1 cellular context compared by ENCODE assay signal in the genomic region with DNA sequence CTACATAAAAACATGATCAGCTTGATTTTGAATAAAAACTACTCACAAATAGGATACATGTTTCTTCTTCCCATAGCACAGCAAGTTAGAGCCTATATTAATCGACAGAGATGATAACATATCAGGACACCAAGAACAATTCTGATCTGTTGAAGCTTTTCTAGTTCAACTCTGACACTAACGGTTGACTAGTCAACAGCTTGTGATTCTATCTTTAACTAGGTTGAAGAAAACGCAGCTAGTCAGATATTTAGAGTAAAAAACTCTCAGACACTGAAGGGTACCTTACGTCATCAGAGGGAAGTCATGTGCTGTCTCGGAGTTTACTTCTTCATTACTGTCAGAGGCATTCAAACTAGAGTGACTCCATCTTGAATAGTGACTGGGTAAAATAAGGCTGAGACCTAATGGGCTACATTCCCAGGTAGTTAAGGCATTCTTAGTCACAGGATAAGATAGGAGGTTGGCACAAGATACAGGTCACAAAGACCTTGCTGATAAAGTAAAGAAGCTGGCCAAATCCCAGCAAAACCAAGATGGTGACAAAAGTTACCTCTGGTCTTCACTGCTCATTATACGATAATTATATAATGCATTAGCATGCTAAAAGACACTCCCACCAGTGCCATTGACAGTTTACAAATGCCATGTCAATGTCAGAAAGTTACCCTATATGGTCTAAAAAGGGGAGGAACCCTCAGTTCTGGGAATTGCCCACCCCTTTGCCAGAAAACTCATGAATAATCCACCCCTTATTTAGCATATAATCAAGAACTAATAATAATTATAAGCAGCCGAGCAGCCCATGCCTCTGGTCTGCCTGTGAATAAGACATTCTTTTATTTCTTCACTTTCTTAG.
TF ChIP-seq lines count a peak whose summit lies in the region.

No MANE protein-coding gene starts in this region.

TF ChIP-seq in K562, 482 proteins besides CTCF, POLR2A, EP300 and RAD21 (continued from another document and continues in another):
- TF ChIP-seq, protein P1, sequence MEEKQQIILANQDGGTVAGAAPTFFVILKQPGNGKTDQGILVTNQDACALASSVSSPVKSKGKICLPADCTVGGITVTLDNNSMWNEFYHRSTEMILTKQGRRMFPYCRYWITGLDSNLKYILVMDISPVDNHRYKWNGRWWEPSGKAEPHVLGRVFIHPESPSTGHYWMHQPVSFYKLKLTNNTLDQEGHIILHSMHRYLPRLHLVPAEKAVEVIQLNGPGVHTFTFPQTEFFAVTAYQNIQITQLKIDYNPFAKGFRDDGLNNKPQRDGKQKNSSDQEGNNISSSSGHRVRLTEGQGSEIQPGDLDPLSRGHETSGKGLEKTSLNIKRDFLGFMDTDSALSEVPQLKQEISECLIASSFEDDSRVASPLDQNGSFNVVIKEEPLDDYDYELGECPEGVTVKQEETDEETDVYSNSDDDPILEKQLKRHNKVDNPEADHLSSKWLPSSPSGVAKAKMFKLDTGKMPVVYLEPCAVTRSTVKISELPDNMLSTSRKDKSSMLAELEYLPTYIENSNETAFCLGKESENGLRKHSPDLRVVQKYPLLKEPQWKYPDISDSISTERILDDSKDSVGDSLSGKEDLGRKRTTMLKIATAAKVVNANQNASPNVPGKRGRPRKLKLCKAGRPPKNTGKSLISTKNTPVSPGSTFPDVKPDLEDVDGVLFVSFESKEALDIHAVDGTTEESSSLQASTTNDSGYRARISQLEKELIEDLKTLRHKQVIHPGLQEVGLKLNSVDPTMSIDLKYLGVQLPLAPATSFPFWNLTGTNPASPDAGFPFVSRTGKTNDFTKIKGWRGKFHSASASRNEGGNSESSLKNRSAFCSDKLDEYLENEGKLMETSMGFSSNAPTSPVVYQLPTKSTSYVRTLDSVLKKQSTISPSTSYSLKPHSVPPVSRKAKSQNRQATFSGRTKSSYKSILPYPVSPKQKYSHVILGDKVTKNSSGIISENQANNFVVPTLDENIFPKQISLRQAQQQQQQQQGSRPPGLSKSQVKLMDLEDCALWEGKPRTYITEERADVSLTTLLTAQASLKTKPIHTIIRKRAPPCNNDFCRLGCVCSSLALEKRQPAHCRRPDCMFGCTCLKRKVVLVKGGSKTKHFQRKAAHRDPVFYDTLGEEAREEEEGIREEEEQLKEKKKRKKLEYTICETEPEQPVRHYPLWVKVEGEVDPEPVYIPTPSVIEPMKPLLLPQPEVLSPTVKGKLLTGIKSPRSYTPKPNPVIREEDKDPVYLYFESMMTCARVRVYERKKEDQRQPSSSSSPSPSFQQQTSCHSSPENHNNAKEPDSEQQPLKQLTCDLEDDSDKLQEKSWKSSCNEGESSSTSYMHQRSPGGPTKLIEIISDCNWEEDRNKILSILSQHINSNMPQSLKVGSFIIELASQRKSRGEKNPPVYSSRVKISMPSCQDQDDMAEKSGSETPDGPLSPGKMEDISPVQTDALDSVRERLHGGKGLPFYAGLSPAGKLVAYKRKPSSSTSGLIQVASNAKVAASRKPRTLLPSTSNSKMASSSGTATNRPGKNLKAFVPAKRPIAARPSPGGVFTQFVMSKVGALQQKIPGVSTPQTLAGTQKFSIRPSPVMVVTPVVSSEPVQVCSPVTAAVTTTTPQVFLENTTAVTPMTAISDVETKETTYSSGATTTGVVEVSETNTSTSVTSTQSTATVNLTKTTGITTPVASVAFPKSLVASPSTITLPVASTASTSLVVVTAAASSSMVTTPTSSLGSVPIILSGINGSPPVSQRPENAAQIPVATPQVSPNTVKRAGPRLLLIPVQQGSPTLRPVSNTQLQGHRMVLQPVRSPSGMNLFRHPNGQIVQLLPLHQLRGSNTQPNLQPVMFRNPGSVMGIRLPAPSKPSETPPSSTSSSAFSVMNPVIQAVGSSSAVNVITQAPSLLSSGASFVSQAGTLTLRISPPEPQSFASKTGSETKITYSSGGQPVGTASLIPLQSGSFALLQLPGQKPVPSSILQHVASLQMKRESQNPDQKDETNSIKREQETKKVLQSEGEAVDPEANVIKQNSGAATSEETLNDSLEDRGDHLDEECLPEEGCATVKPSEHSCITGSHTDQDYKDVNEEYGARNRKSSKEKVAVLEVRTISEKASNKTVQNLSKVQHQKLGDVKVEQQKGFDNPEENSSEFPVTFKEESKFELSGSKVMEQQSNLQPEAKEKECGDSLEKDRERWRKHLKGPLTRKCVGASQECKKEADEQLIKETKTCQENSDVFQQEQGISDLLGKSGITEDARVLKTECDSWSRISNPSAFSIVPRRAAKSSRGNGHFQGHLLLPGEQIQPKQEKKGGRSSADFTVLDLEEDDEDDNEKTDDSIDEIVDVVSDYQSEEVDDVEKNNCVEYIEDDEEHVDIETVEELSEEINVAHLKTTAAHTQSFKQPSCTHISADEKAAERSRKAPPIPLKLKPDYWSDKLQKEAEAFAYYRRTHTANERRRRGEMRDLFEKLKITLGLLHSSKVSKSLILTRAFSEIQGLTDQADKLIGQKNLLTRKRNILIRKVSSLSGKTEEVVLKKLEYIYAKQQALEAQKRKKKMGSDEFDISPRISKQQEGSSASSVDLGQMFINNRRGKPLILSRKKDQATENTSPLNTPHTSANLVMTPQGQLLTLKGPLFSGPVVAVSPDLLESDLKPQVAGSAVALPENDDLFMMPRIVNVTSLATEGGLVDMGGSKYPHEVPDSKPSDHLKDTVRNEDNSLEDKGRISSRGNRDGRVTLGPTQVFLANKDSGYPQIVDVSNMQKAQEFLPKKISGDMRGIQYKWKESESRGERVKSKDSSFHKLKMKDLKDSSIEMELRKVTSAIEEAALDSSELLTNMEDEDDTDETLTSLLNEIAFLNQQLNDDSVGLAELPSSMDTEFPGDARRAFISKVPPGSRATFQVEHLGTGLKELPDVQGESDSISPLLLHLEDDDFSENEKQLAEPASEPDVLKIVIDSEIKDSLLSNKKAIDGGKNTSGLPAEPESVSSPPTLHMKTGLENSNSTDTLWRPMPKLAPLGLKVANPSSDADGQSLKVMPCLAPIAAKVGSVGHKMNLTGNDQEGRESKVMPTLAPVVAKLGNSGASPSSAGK (IDR thresholded peaks at IDR 0.05): no peak
- TF ChIP-seq ZNF146 (CRISPR knock-in tag; IDR thresholded peaks at IDR 0.05; ENCODE audit: unreplicated experiment) (no peak), ZNF23 (CRISPR knock-in tag; IDR thresholded peaks at IDR 0.05) (0 out of 2 replicates have a peak, but pooled peaks have one; percentile 29), ZNF175 (CRISPR knock-in tag; IDR thresholded peaks at IDR 0.05; ENCODE audit: low read depth) (peak; percentile 87), SAP30 (IDR thresholded peaks at IDR 0.05; ENCODE audit: borderline replicate concordance, insufficient read depth, low read depth, low read length, poor library complexity, severe bottlenecking) (no peak), BRF1 (IDR thresholded peaks at IDR 0.05; ENCODE audit: borderline replicate concordance, extremely low read depth, insufficient read length) (no peak), CXXC5 (CRISPR knock-in tag; IDR thresholded peaks at IDR 0.05) (peak; percentile 78), SP2 (IDR thresholded peaks at IDR 0.05; ENCODE audit: extremely low read depth, low read depth, low read length, poor library complexity, severe bottlenecking) (no peak), NCOA4 (IDR thresholded peaks at IDR 0.05; ENCODE audit: partially characterized antibody) (no peak), ZNF239 (CRISPR knock-in tag; IDR thresholded peaks at IDR 0.05) (peak; percentile 58; the same call in 1 of the 2 replicates), ZNF561 (CRISPR knock-in tag; conservative IDR thresholded peaks at IDR 0.05) (no peak), ZNF316 (IDR thresholded peaks at IDR 0.05) (no peak), ZFP1 (CRISPR knock-in tag; IDR thresholded peaks at IDR 0.05) (no peak), MEIS2 (IDR thresholded peaks at IDR 0.05; ENCODE audit: partially characterized antibody) (peak; percentile 50), BCL6 (CRISPR knock-in tag; IDR thresholded peaks at IDR 0.05) (0 out of 2 replicates have a peak, but pooled peaks have one; percentile 30), ZNF583 (CRISPR knock-in tag; IDR thresholded peaks at IDR 0.05) (peak; percentile 84; the same call in 1 of the 2 replicates), ZNF668 (CRISPR knock-in tag; IDR thresholded peaks at IDR 0.05) (peak; percentile 88; the same call in 1 of the 2 replicates), ZNF398 (CRISPR knock-in tag; IDR thresholded peaks at IDR 0.05) (peak; percentile 62; the same call in 1 of the 2 replicates), ZNF717 (CRISPR knock-in tag; IDR thresholded peaks at IDR 0.05) (no peak), ZNF79 (CRISPR knock-in tag; IDR thresholded peaks at IDR 0.05; ENCODE audit: low read depth) (peak; percentile 66; the same call in 1 of the 2 replicates), TSHZ1 (CRISPR knock-in tag; IDR thresholded peaks at IDR 0.05) (peak; percentile 84), GTF2E2 (tag; IDR thresholded peaks at IDR 0.05) (0 out of 2 replicates have a peak, but pooled peaks have one; percentile 26), CBX5 (IDR thresholded peaks at IDR 0.05; ENCODE audit: borderline replicate concordance, low read depth) (no peak), MBD1 (CRISPR knock-in tag; IDR thresholded peaks at IDR 0.05) (no peak), KDM5B (IDR thresholded peaks at IDR 0.05; ENCODE audit: insufficient replicate concordance, low read depth, low read length) (no peak), TAL1 (IDR thresholded peaks at IDR 0.05) (no peak), ZBTB9 (CRISPR knock-in tag; IDR thresholded peaks at IDR 0.05) (peak; percentile 80; the same call in 1 of the 2 replicates), GMEB1 (CRISPR knock-in tag; IDR thresholded peaks at IDR 0.05) (peak; percentile 64; the same call in 1 of the 2 replicates), TEAD1 (CRISPR knock-in tag; IDR thresholded peaks at IDR 0.05) (peak in 1 of 2 experiments; percentile 88; a peak in 2 of 4 replicates), MEF2D (tag; conservative IDR thresholded peaks at IDR 0.05; ENCODE audit: low read depth) (peak; percentile 88), ZFP36 (IDR thresholded peaks at IDR 0.05; ENCODE audit: low read depth, low read length, partially characterized antibody) (no peak)
